ENCODE assay signal across 29 cellular contexts in the genomic region with DNA sequence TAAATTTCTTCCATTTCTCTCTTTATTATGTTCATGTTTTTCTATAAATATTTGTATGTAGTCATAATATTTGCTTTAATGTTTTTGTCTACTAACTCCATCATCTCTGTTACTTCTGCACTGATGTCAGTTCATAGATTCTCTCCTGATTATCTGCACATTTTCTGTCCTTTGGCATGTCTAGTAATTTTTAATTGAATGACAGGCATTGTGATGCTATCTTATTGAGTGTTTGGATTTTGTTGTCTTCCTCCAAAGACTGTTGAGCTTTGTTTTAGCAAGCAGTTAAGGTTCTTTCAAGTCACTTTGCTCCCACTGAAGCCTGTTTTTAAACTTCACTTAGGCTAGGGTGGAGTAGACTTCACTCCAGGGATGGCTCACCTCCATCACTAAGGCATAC.
"Had no signal": no experiment of that assay in that cellular context is flagged by ENCODE, and none has a peak within 500 bp of the region (broad histone marks: within the 10 kb centered on the region; RNA-seq: fewer than 3 reads in every experiment).

No MANE protein-coding gene starts in this region.

- H3K4me3 Mint-ChIP-seq: stimulated activated effector memory CD8-positive, alpha-beta T cell treated with anti-CD3 and anti-CD28 coated beads, Interleukin-12 subunit alpha, Interleukin-12 subunit beta, amount 100 ng/mL, for 72 hours; stimulated activated memory B cell treated with anti-CD40 and anti-IgM and Interleukin-4, amounts not matched to agents 10 μg/mL and 1 μg/mL and 100 μg/mL, for 72 hours; stimulated activated naive B cell treated with anti-CD40 and anti-IgM and Interleukin-4, amounts not matched to agents 10 μg/mL and 1 μg/mL and 100 μg/mL, for 72 hours; stimulated activated naive CD8-positive, alpha-beta T cell treated with anti-CD3 and anti-CD28 coated beads, Interleukin-15, amount 100 ng/mL, for 72 hours; stimulated activated naive CD8-positive, alpha-beta T cell treated with anti-CD3 and anti-CD28 coated beads, Interleukin-15, Interleukin-2, amounts not matched to agents 100 ng/mL and 50 ng/mL, for 24 hours; type B pancreatic cell had no signal

- H3K9me3 ChIP-seq: testis, thoracic aorta, thyroid gland, upper lobe of left lung, upper lobe of right lung, uterus, vagina had no signal

- DNase-seq: stimulated activated CD4-positive, alpha-beta T cell treated with anti-CD3 and anti-CD28 coated beads, Interleukin-2, amount 100 ng/mL, for 48 hours; stimulated activated CD4-positive, alpha-beta T cell treated with anti-CD3 and anti-CD28 coated beads, Interleukin-4, amount 100 ng/mL, for 1 hour; stimulated activated CD4-positive, alpha-beta T cell treated with anti-CD3 and anti-CD28 coated beads, Interleukin-4, amount 100 ng/mL, for 24 hours; stimulated activated CD4-positive, alpha-beta T cell treated with anti-CD3 and anti-CD28 coated beads, Interleukin-4, amount 100 ng/mL, for 4 hours; stimulated activated CD8-positive, alpha-beta memory T cell treated with anti-CD3 and anti-CD28 coated beads, Interleukin-4, amount 100 ng/mL, for 48 hours; stimulated activated naive B cell treated with anti-CD40 and anti-IgM and Interleukin-4, amounts not matched to agents 10 μg/mL and 1 μg/mL and 100 μg/mL, for 72 hours; stimulated activated naive CD4-positive, alpha-beta T cell; stimulated activated naive CD4-positive, alpha-beta T cell treated with Interleukin-2 at 50 U/mL for 16 hours; stimulated activated naive CD8-positive, alpha-beta T cell treated with anti-CD3 and anti-CD28 coated beads, Interleukin-15, amount 100 ng/mL, for 72 hours; stimulated activated naive CD8-positive, alpha-beta T cell treated with anti-CD3 and anti-CD28 coated beads, Interleukin-15, Interleukin-2, amounts not matched to agents 100 U/mL and 50 U/mL, for 24 hours; stomach; substantia nigra; testis; thyroid gland; tibial artery; transverse colon; trophoblast cell; upper lobe of left lung; upper lobe of right lung; uterus had no signal

- H3K4me3 ChIP-seq: stomach, suprapubic skin, testis, thoracic aorta, thyroid gland, tibial artery, tibial nerve, transverse colon, upper lobe of left lung, upper lobe of right lung, uterus, vagina had no signal

- H3K36me3 ChIP-seq: stomach, suprapubic skin, thoracic aorta, thyroid gland, tibial artery, tibial nerve, transverse colon, upper lobe of left lung, upper lobe of right lung, uterus, vagina had no signal

- H3K4me1 ChIP-seq: stomach, suprapubic skin, testis, thyroid gland, tibial artery, transverse colon, upper lobe of left lung, upper lobe of right lung, uterus, vagina had no signal

- H3K27ac ChIP-seq: stomach, suprapubic skin, testis, thoracic aorta, thyroid gland, tibial artery, tibial nerve, transverse colon, upper lobe of left lung, upper lobe of right lung, uterus, vagina had no signal

- FAIRE-seq: urothelium cell line had no signal

- H3K27me3 ChIP-seq: stomach, suprapubic skin, testis, thyroid gland, tibial artery, tibial nerve, transverse colon, upper lobe of left lung, upper lobe of right lung, uterus, vagina had no signal

- H3K27ac Mint-ChIP-seq: stimulated activated effector memory CD8-positive, alpha-beta T cell treated with anti-CD3 and anti-CD28 coated beads, Interleukin-12 subunit alpha, Interleukin-12 subunit beta, amount 100 ng/mL, for 72 hours; stimulated activated memory B cell treated with anti-CD40 and anti-IgM and Interleukin-4, amounts not matched to agents 10 μg/mL and 1 μg/mL and 100 μg/mL, for 72 hours; stimulated activated naive B cell treated with anti-CD40 and anti-IgM and Interleukin-4, amounts not matched to agents 10 μg/mL and 1 μg/mL and 100 μg/mL, for 72 hours; stimulated activated naive CD8-positive, alpha-beta T cell treated with anti-CD3 and anti-CD28 coated beads, Interleukin-15, amount 100 ng/mL, for 72 hours; stimulated activated naive CD8-positive, alpha-beta T cell treated with anti-CD3 and anti-CD28 coated beads, Interleukin-15, Interleukin-2, amounts not matched to agents 100 ng/mL and 50 ng/mL, for 24 hours; type B pancreatic cell had no signal

- H3K36me3 Mint-ChIP-seq: stimulated activated effector memory CD8-positive, alpha-beta T cell treated with anti-CD3 and anti-CD28 coated beads, Interleukin-12 subunit alpha, Interleukin-12 subunit beta, amount 100 ng/mL, for 72 hours; type B pancreatic cell had no signal

- H3K4me1 Mint-ChIP-seq: stimulated activated effector memory CD8-positive, alpha-beta T cell treated with anti-CD3 and anti-CD28 coated beads, Interleukin-12 subunit alpha, Interleukin-12 subunit beta, amount 100 ng/mL, for 72 hours; stimulated activated memory B cell treated with anti-CD40 and anti-IgM and Interleukin-4, amounts not matched to agents 10 μg/mL and 1 μg/mL and 100 μg/mL, for 72 hours; stimulated activated naive CD8-positive, alpha-beta T cell treated with anti-CD3 and anti-CD28 coated beads, Interleukin-15, amount 100 ng/mL, for 72 hours had no signal

- ATAC-seq: stimulated activated effector memory CD8-positive, alpha-beta T cell treated with anti-CD3 and anti-CD28 coated beads, Interleukin-12 subunit alpha, Interleukin-12 subunit beta, amount 100 ng/mL, for 72 hours; stimulated activated memory B cell treated with anti-CD40 and anti-IgM and Interleukin-4, amounts not matched to agents 10 μg/mL and 1 μg/mL and 100 μg/mL, for 72 hours; stimulated activated naive B cell treated with anti-CD40 and anti-IgM and Interleukin-4, amounts not matched to agents 10 μg/mL and 1 μg/mL and 100 μg/mL, for 72 hours; stimulated activated naive CD8-positive, alpha-beta T cell treated with anti-CD3 and anti-CD28 coated beads, Interleukin-15, amount 100 ng/mL, for 72 hours; stimulated activated naive CD8-positive, alpha-beta T cell treated with anti-CD3 and anti-CD28 coated beads, Interleukin-15, Interleukin-2, amounts not matched to agents 100 U/mL and 50 U/mL, for 24 hours; upper lobe of right lung had no signal

- H3K27me3 Mint-ChIP-seq: stimulated activated memory B cell treated with anti-CD40 and anti-IgM and Interleukin-4, amounts not matched to agents 10 μg/mL and 1 μg/mL and 100 μg/mL, for 72 hours; stimulated activated naive B cell treated with anti-CD40 and anti-IgM and Interleukin-4, amounts not matched to agents 10 μg/mL and 1 μg/mL and 100 μg/mL, for 72 hours; type B pancreatic cell had no signal
